ENCODE assay signal across 12 cellular contexts in genomic region chr20:31516651-31517050, GRCh38. TPM values are rescaled to one million over a fixed set of nuclear protein-coding genes. Genes with fewer than 3 reads are reported as not detected.
DNase-seq lines count a peak whose midpoint lies in the region; ATAC-seq and TF ChIP-seq lines count a peak whose summit lies in the region.
"Had no signal": no experiment of that assay in that cellular context is flagged by ENCODE, and none has a peak within 500 bp of the region (broad histone marks: within the 10 kb centered on the region; RNA-seq: fewer than 3 reads in every experiment).

No MANE protein-coding gene starts in this region.

- peak; percentile 62 for DNase-seq in activated naive CD4-positive, alpha-beta T cell treated with anti-CD3 and anti-CD28 coated beads for 36 hours
- DNase-seq in activated naive CD4-positive, alpha-beta T cell treated with anti-CD3 and anti-CD28 coated beads, Interleukin-2, amount 50 U/mL, for 16 hours = no peak
- DNase-seq in NB4 (ENCODE audit: low read depth) (no peak), DMS53 treated with DMSO at 0.1 percent for 48 hours (lab: John Stamatoyannopoulos, UW; ENCODE audit: unreplicated experiment) (no peak), islet precursor cell (no peak)
- no peak for DNase-seq in effector memory CD8-positive, alpha-beta T cell
- DNase-seq: posterior cingulate gyrus had no signal

- H3K4me3 ChIP-seq in NB4 (ENCODE audit: low read depth, low read length) (peak overlapping the region; percentile 12), skeletal muscle tissue (ENCODE audit: low read length in 3 of 3) (peak overlapping the region in 1 of 3 donors; percentile 98)
- H3K4me3 ChIP-seq: lung had no signal

- peak overlapping the region; percentile 34 for H3K27ac ChIP-seq in skeletal muscle tissue (ENCODE audit: low read depth, low read length)

- H3K9me3 ChIP-seq in skeletal muscle tissue (ENCODE audit: control insufficient read depth in 3 of 3, low read length in 3 of 3) = no peaks in the 10 kb centered on the region
- H3K9me3 ChIP-seq: tibial nerve had no signal

- peak overlapping the region in 1 of 3 donors; percentile 92 for H3K9ac ChIP-seq in skeletal muscle tissue (ENCODE audit: low read depth in 1 of 3, low read length in 3 of 3)

- H3K4me3 Mint-ChIP-seq in activated naive CD4-positive, alpha-beta T cell treated with anti-CD3 and anti-CD28 coated beads for 36 hours = no peak overlapping the region
- H3K4me3 Mint-ChIP-seq in effector memory CD8-positive, alpha-beta T cell = no peak overlapping the region
- H3K4me3 Mint-ChIP-seq: dendritic cell treated with granulocyte-macrophage colony-stimulating factor and Interleukin-4, amounts not matched to agents 40 ng/mL and 50 ng/mL, for 4 days had no signal

- H3K36me3 Mint-ChIP-seq in activated naive CD4-positive, alpha-beta T cell treated with anti-CD3 and anti-CD28 coated beads for 36 hours (ENCODE audit: low read depth) = peaks cover 12% of the 10 kb centered on the region
- H3K36me3 Mint-ChIP-seq in effector memory CD8-positive, alpha-beta T cell (ENCODE audit: insufficient read depth) = peaks cover 22% of the 10 kb centered on the region

- peaks cover 23% of the 10 kb centered on the region for H3K4me1 Mint-ChIP-seq in activated naive CD4-positive, alpha-beta T cell treated with anti-CD3 and anti-CD28 coated beads for 36 hours (ENCODE audit: low read depth)
- peaks cover 19 to 22% of the 10 kb centered on the region in 2 donors for H3K4me1 Mint-ChIP-seq in effector memory CD8-positive, alpha-beta T cell (ENCODE audit: low read depth in 2 of 2)

- no peaks in the 10 kb centered on the region for H3K9me3 Mint-ChIP-seq in activated naive CD4-positive, alpha-beta T cell treated with anti-CD3 and anti-CD28 coated beads for 36 hours
- no peaks in the 10 kb centered on the region for H3K9me3 Mint-ChIP-seq in effector memory CD8-positive, alpha-beta T cell
- H3K9me3 Mint-ChIP-seq: dendritic cell treated with granulocyte-macrophage colony-stimulating factor and Interleukin-4, amounts not matched to agents 40 ng/mL and 50 ng/mL, for 4 days had no signal

- H3K36me3 ChIP-seq in skeletal muscle tissue (ENCODE audit: control insufficient read depth in 3 of 3, insufficient read depth in 3 of 3, low read length in 3 of 3) = peaks cover 8 to 15% (median 8%) of the 10 kb centered on the region in 3 donors

- CTCF ChIA-PET in activated naive CD4-positive, alpha-beta T cell treated with anti-CD3 and anti-CD28 coated beads for 36 hours (lab: Charles Lee) = interaction anchor here (0.5 to 1.7 kb wide), 5 partner anchors 14 to 211 kb away, joined by 3 to 6 read pairs (median 5); no protein-coding TSS in a partner anchor

- no peak for TF ChIP-seq CTCF in NB4 (IDR thresholded peaks at IDR 0.05; ENCODE audit: low read depth, low read length)

- TF ChIP-seq POLR2A in NB4 (IDR thresholded peaks at IDR 0.05; ENCODE audit: extremely low read depth, insufficient read length) = no peak

- H3K4me1 ChIP-seq in skeletal muscle tissue (ENCODE audit: control insufficient read depth in 3 of 3, insufficient read depth in 3 of 3, low read length in 3 of 3) = peaks cover 39 to 48% (median 44%) of the 10 kb centered on the region in 3 donors

- intact Hi-C loops in activated naive CD4-positive, alpha-beta T cell treated with anti-CD3 and anti-CD28 coated beads for 36 hours (cut with micrococcal nuclease) = loop anchor here (5.0 kb wide), 1 partner anchor 46 kb away; no protein-coding TSS in a partner anchor

- H3K27ac Mint-ChIP-seq in activated naive CD4-positive, alpha-beta T cell treated with anti-CD3 and anti-CD28 coated beads for 36 hours = no peak overlapping the region
- no peak overlapping the region for H3K27ac Mint-ChIP-seq in effector memory CD8-positive, alpha-beta T cell
- H3K27ac Mint-ChIP-seq: dendritic cell treated with granulocyte-macrophage colony-stimulating factor and Interleukin-4, amounts not matched to agents 40 ng/mL and 50 ng/mL, for 4 days had no signal

- H3K27me3 ChIP-seq in skeletal muscle tissue (ENCODE audit: control insufficient read depth in 3 of 3, insufficient read depth in 3 of 3, low read length in 3 of 3) = no peaks in the 10 kb centered on the region
- H3K27me3 ChIP-seq: tibial nerve had no signal

- no peaks in the 10 kb centered on the region for H3K27me3 Mint-ChIP-seq in activated naive CD4-positive, alpha-beta T cell treated with anti-CD3 and anti-CD28 coated beads for 36 hours (ENCODE audit: low read depth)
- no peaks in the 10 kb centered on the region for H3K27me3 Mint-ChIP-seq in effector memory CD8-positive, alpha-beta T cell
- H3K27me3 Mint-ChIP-seq: dendritic cell treated with granulocyte-macrophage colony-stimulating factor and Interleukin-4, amounts not matched to agents 40 ng/mL and 50 ng/mL, for 4 days had no signal

- peak; percentile 12 for ATAC-seq in effector memory CD8-positive, alpha-beta T cell (replicated peaks)
- no peak for ATAC-seq in HG02610 (IDR thresholded peaks at IDR 0.05; ENCODE audit: unreplicated experiment)

RNA-seq across cellular contexts. Expression of gene HM13, which starts 2.4 kb away (rescaled TPM):
- total RNA-seq in activated naive CD4-positive, alpha-beta T cell treated with anti-CD3 and anti-CD28 coated beads for 36 hours = 10 to 100 TPM; 67.3 to 69.4 TPM
- 30.8 TPM for total RNA-seq in skeletal muscle tissue

RNA-seq across cellular contexts. Expression of gene REM1, which starts 41.6 kb away (rescaled TPM):
- not detected for total RNA-seq in activated naive CD4-positive, alpha-beta T cell treated with anti-CD3 and anti-CD28 coated beads for 36 hours
- 4.7 TPM for total RNA-seq in skeletal muscle tissue

RNA-seq across cellular contexts. Expression of gene DEFB124, which starts 41.7 kb away (rescaled TPM):
- total RNA-seq in activated naive CD4-positive, alpha-beta T cell treated with anti-CD3 and anti-CD28 coated beads for 36 hours = not detected
- total RNA-seq in skeletal muscle tissue = not detected
- total RNA-seq: lung, tibial nerve had no signal
